ENCODE assay signal across 10 cellular contexts in genomic region chr7:50446542-50446960, GRCh38. TPM values are rescaled to one million over a fixed set of nuclear protein-coding genes. Genes with fewer than 3 reads are reported as not detected.
DNase-seq lines count a peak whose midpoint lies in the region; ATAC-seq lines count a peak whose summit lies in the region.
"Had no signal": no experiment of that assay in that cellular context is flagged by ENCODE, and none has a peak within 500 bp of the region (broad histone marks: within the 10 kb centered on the region; RNA-seq: fewer than 3 reads in every experiment).

No MANE protein-coding gene starts in this region.

- peaks cover 61% of the 10 kb centered on the region for H3K4me1 Mint-ChIP-seq in activated naive CD4-positive, alpha-beta T cell treated with anti-CD3 and anti-CD28 coated beads, Interleukin-2, amount 10 ng/mL, durations not matched to agents 7 days and 5 days
- peaks cover 47% of the 10 kb centered on the region for H3K4me1 Mint-ChIP-seq in activated naive CD8-positive, alpha-beta T cell treated with anti-CD3 and anti-CD28 coated beads, Interleukin-2, amount 10 ng/mL, durations not matched to agents 7 days and 5 days

- H3K9me3 Mint-ChIP-seq in activated naive CD4-positive, alpha-beta T cell treated with anti-CD3 and anti-CD28 coated beads, Interleukin-2, amount 50 U/mL, for 72 hours: no peaks in the 10 kb centered on the region
- H3K9me3 Mint-ChIP-seq in activated naive CD4-positive, alpha-beta T cell treated with anti-CD3 and anti-CD28 coated beads, Interleukin-2, amount 10 ng/mL, durations not matched to agents 7 days and 5 days: no peaks in the 10 kb centered on the region
- H3K9me3 Mint-ChIP-seq in activated naive CD8-positive, alpha-beta T cell treated with anti-CD3 and anti-CD28 coated beads, Interleukin-2, amount 10 ng/mL, durations not matched to agents 7 days and 5 days: no peaks in the 10 kb centered on the region
- H3K9me3 Mint-ChIP-seq: CD4-positive, alpha-beta T cell had no signal

- CTCF ChIA-PET in activated naive CD4-positive, alpha-beta T cell treated with anti-CD3 and anti-CD28 coated beads, Interleukin-2, amount 10 ng/mL, durations not matched to agents 7 days and 5 days (lab: Charles Lee): interaction anchor here (0.7 to 1.6 kb wide), 5 partner anchors 8 to 354 kb away, joined by 3 to 5 read pairs (median 4); partner anchors contain the start of gene ZPBP

- H3K27ac Mint-ChIP-seq in activated naive CD4-positive, alpha-beta T cell treated with anti-CD3 and anti-CD28 coated beads, Interleukin-2, amount 50 U/mL, for 72 hours: peak overlapping the region in 1 of 2 donors; percentile 52
- no peak overlapping the region for H3K27ac Mint-ChIP-seq in activated naive CD4-positive, alpha-beta T cell treated with anti-CD3 and anti-CD28 coated beads, Interleukin-2, amount 10 ng/mL, durations not matched to agents 7 days and 5 days
- H3K27ac Mint-ChIP-seq in activated naive CD8-positive, alpha-beta T cell treated with anti-CD3 and anti-CD28 coated beads, Interleukin-2, amount 10 ng/mL, durations not matched to agents 7 days and 5 days: no peak overlapping the region
- H3K27ac Mint-ChIP-seq: CD4-positive, alpha-beta T cell had no signal

- POLR2A ChIA-PET in activated naive CD8-positive, alpha-beta T cell treated with anti-CD3 and anti-CD28 coated beads, Interleukin-2, amount 10 ng/mL, durations not matched to agents 7 days and 5 days (lab: Charles Lee): no interaction called here

- H3K27me3 Mint-ChIP-seq in activated naive CD4-positive, alpha-beta T cell treated with anti-CD3 and anti-CD28 coated beads, Interleukin-2, amount 10 ng/mL, durations not matched to agents 7 days and 5 days: no peaks in the 10 kb centered on the region
- H3K27me3 Mint-ChIP-seq in activated naive CD8-positive, alpha-beta T cell treated with anti-CD3 and anti-CD28 coated beads, Interleukin-2, amount 10 ng/mL, durations not matched to agents 7 days and 5 days: no peaks in the 10 kb centered on the region
- H3K27me3 Mint-ChIP-seq: CD4-positive, alpha-beta T cell had no signal

- ATAC-seq in activated naive CD4-positive, alpha-beta T cell treated with anti-CD3 and anti-CD28 coated beads, Interleukin-2, amount 50 U/mL, for 72 hours: peak; percentile 63 to 67
- ATAC-seq in HG03460 (IDR thresholded peaks at IDR 0.05; ENCODE audit: unreplicated experiment): peak; percentile 23
- ATAC-seq in activated naive CD8-positive, alpha-beta T cell treated with anti-CD3 and anti-CD28 coated beads, Interleukin-2, amount 10 ng/mL, durations not matched to agents 7 days and 5 days (ENCODE audit: low read depth): no peak
- peak; percentile 42 for ATAC-seq in stimulated activated naive CD8-positive, alpha-beta T cell treated with anti-CD3 and anti-CD28 coated beads, Interleukin-15, Interleukin-2, amounts not matched to agents 100 U/mL and 50 U/mL, for 24 hours

- DNase-seq in activated naive CD4-positive, alpha-beta T cell treated with anti-CD3 and anti-CD28 coated beads, Interleukin-2, amount 50 U/mL, for 72 hours (ENCODE audit: low spot score in 2 of 2): peak; percentile 16 to 69
- DNase-seq in activated naive CD4-positive, alpha-beta T cell treated with anti-CD3 and anti-CD28 coated beads, Interleukin-2, amount 10 ng/mL, durations not matched to agents 7 days and 5 days: no peak
- DNase-seq in activated naive CD8-positive, alpha-beta T cell treated with anti-CD3 and anti-CD28 coated beads, Interleukin-2, amount 10 ng/mL, durations not matched to agents 7 days and 5 days: no peak
- no peak for DNase-seq in stimulated activated naive CD8-positive, alpha-beta T cell treated with anti-CD3 and anti-CD28 coated beads, Interleukin-15, Interleukin-2, amounts not matched to agents 100 U/mL and 50 U/mL, for 24 hours
- DNase-seq in NCI-H446 (lab: John Stamatoyannopoulos, UW): no peak
- no peak for DNase-seq in NCI-H748 (lab: John Stamatoyannopoulos, UW; ENCODE audit: unreplicated experiment)
- DNase-seq in DMS114 treated with DMSO at 0.1 percent for 48 hours (lab: John Stamatoyannopoulos, UW; ENCODE audit: unreplicated experiment): no peak
- DNase-seq: CD4-positive, alpha-beta T cell; NCI-H774 had no signal

- peaks cover 36 to 40% of the 10 kb centered on the region in 2 donors for H3K36me3 Mint-ChIP-seq in activated naive CD4-positive, alpha-beta T cell treated with anti-CD3 and anti-CD28 coated beads, Interleukin-2, amount 50 U/mL, for 72 hours
- peaks cover 49% of the 10 kb centered on the region for H3K36me3 Mint-ChIP-seq in activated naive CD4-positive, alpha-beta T cell treated with anti-CD3 and anti-CD28 coated beads, Interleukin-2, amount 10 ng/mL, durations not matched to agents 7 days and 5 days
- peaks cover 33% of the 10 kb centered on the region for H3K36me3 Mint-ChIP-seq in activated naive CD8-positive, alpha-beta T cell treated with anti-CD3 and anti-CD28 coated beads, Interleukin-2, amount 10 ng/mL, durations not matched to agents 7 days and 5 days

- no peak overlapping the region for H3K4me3 Mint-ChIP-seq in activated naive CD4-positive, alpha-beta T cell treated with anti-CD3 and anti-CD28 coated beads, Interleukin-2, amount 10 ng/mL, durations not matched to agents 7 days and 5 days
- H3K4me3 Mint-ChIP-seq in activated naive CD8-positive, alpha-beta T cell treated with anti-CD3 and anti-CD28 coated beads, Interleukin-2, amount 10 ng/mL, durations not matched to agents 7 days and 5 days: peak overlapping the region; percentile 28
- H3K4me3 Mint-ChIP-seq: CD4-positive, alpha-beta T cell had no signal

RNA-seq across cellular contexts. Expression of gene FIGNL1, which starts 3.6 kb away (rescaled TPM):
- 10 to 100 TPM; 46.0 to 50.7 TPM for total RNA-seq in activated naive CD4-positive, alpha-beta T cell treated with anti-CD3 and anti-CD28 coated beads, Interleukin-2, amount 50 U/mL, for 72 hours
- total RNA-seq in activated naive CD8-positive, alpha-beta T cell treated with anti-CD3 and anti-CD28 coated beads, Interleukin-2, amount 10 ng/mL, durations not matched to agents 7 days and 5 days: 10 to 100 TPM; 28.4 to 30.9 TPM

Comparison
In these comparisons a context has a peak if more than half of its experiments do, and no peak if none do; other contexts are left out.
1. DNase-seq: peak in activated naive CD4-positive, alpha-beta T cell treated with anti-CD3 and anti-CD28 coated beads, Interleukin-2, amount 50 U/mL, for 72 hours (2 of 2); none in activated naive CD4-positive, alpha-beta T cell treated with anti-CD3 and anti-CD28 coated beads, Interleukin-2, amount 10 ng/mL, durations not matched to agents 7 days and 5 days (single experiment), activated naive CD8-positive, alpha-beta T cell treated with anti-CD3 and anti-CD28 coated beads, Interleukin-2, amount 10 ng/mL, durations not matched to agents 7 days and 5 days (single experiment), stimulated activated naive CD8-positive, alpha-beta T cell treated with anti-CD3 and anti-CD28 coated beads, Interleukin-15, Interleukin-2, amounts not matched to agents 100 U/mL and 50 U/mL, for 24 hours (single experiment), NCI-H446 (0 of 2), NCI-H748 (single experiment) and DMS114 treated with DMSO at 0.1 percent for 48 hours (single experiment).